8 cellular contexts compared by ENCODE assay signal in genomic region chr12:56448860-56449621, GRCh38. TPM values are rescaled to one million over a fixed set of nuclear protein-coding genes. Genes with fewer than 3 reads are reported as not detected.
DNase-seq lines count a peak whose midpoint lies in the region; ATAC-seq, FAIRE-seq and TF ChIP-seq lines count a peak whose summit lies in the region.

Gene TIMELESS (minus strand): TSS chr12:56449426. CDS start chr12:56434170, 15,256 bp downstream.

- TF ChIP-seq CTCF in AG09319 (IDR thresholded peaks at IDR 0.05; ENCODE audit: low read depth, low read length) (no peak), chondrocyte (IDR thresholded peaks at IDR 0.05) (peak; percentile 46), kidney (IDR thresholded peaks at IDR 0.05; ENCODE audit: borderline replicate concordance, extremely low read depth, insufficient read depth) (no peak)

- peak within 1 kb of the TSS; percentile 78 to 79 for H3K27ac ChIP-seq in kidney (ENCODE audit: low read depth in 2 of 2, low read length in 2 of 2)

- DNase-seq in AG09319 (ENCODE audit: extremely low read depth, low read depth) (peak; percentile 59), NCI-H446 treated with DMSO at 0.1 percent for 48 hours (lab: John Stamatoyannopoulos, UW) (peak; percentile 72), chondrocyte (ENCODE audit: low spot score) (peak; percentile 95), kidney (peak; percentile 96)
- peak; percentile 75 for DNase-seq in activated CD4-positive, alpha-beta T cell treated with anti-CD3 and anti-CD28 coated beads for 1 hour
- DNase-seq in stimulated activated CD4-positive, alpha-beta T cell treated with anti-CD3 and anti-CD28 coated beads, Interleukin-15, amount 100 ng/mL, for 24 hours, result peak; percentile 92

- H3K9me3 Mint-ChIP-seq in chondrocyte (ENCODE audit: low read depth), result peaks cover 2% of the 10 kb centered on the region

- no peaks in the 10 kb centered on the region for H3K36me3 Mint-ChIP-seq in chondrocyte (ENCODE audit: low read depth)

- peaks cover under 1% of the 10 kb centered on the region for H3K27me3 Mint-ChIP-seq in chondrocyte (ENCODE audit: low read depth)

- H3K9me3 ChIP-seq in kidney (ENCODE audit: control insufficient read depth in 1 of 2, low read length in 2 of 2), result no peaks in the 10 kb centered on the region

- peak within 1 kb of the TSS; percentile 76 to 82 for H3K4me3 ChIP-seq in kidney (ENCODE audit: low read length in 2 of 2)

- H3K27ac Mint-ChIP-seq in chondrocyte (ENCODE audit: unreplicated experiment), result peak within 1 kb of the TSS; percentile 97

- intact Hi-C loops in kidney (cut with DNase I), result no loop called here

- no peaks in the 10 kb centered on the region for H3K4me1 ChIP-seq in kidney (ENCODE audit: control insufficient read depth in 1 of 2, insufficient read depth in 1 of 2, low read depth in 1 of 2, low read length in 2 of 2)

- peak within 1 kb of the TSS; percentile 92 for H3K4me3 Mint-ChIP-seq in chondrocyte (ENCODE audit: unreplicated experiment)

- no peaks in the 10 kb centered on the region for H3K36me3 ChIP-seq in kidney (ENCODE audit: control insufficient read depth in 1 of 2, insufficient read depth in 2 of 2, low read length in 2 of 2)

- peak; percentile 19 for FAIRE-seq in kidney (lab: Jason Lieb, UNC)

- H3K9ac ChIP-seq in kidney (ENCODE audit: low read length in 2 of 2), result peak within 1 kb of the TSS; percentile 81 to 90

- peaks cover 16% of the 10 kb centered on the region for H3K4me1 Mint-ChIP-seq in chondrocyte (ENCODE audit: low read depth)

- ATAC-seq in GM19025 (IDR thresholded peaks at IDR 0.05; ENCODE audit: low read depth, unreplicated experiment), result peak; percentile 97
- ATAC-seq in HG03342 (IDR thresholded peaks at IDR 0.05; ENCODE audit: unreplicated experiment), result peak; percentile 95

RNA-seq across cellular contexts. Expression of gene TIMELESS, which starts in this region (rescaled TPM):
- total RNA-seq in chondrocyte, result 11.7 to 21.0 TPM (median 12.1 TPM) in 3 replicates
- 9.2 TPM for total RNA-seq in kidney
- 5.5 TPM for polyA plus RNA-seq in kidney (ENCODE audit: insufficient read depth, low read depth, low replicate concordance)

Comparison
In these comparisons a context has a peak if more than half of its experiments do, and no peak if none do; other contexts are left out.
1. Peak in every context shown above with its lines: DNase-seq, ATAC-seq, H3K4me3 ChIP-seq and H3K27ac ChIP-seq.